ENCODE assay signal across 8 cellular contexts in the genomic region with DNA sequence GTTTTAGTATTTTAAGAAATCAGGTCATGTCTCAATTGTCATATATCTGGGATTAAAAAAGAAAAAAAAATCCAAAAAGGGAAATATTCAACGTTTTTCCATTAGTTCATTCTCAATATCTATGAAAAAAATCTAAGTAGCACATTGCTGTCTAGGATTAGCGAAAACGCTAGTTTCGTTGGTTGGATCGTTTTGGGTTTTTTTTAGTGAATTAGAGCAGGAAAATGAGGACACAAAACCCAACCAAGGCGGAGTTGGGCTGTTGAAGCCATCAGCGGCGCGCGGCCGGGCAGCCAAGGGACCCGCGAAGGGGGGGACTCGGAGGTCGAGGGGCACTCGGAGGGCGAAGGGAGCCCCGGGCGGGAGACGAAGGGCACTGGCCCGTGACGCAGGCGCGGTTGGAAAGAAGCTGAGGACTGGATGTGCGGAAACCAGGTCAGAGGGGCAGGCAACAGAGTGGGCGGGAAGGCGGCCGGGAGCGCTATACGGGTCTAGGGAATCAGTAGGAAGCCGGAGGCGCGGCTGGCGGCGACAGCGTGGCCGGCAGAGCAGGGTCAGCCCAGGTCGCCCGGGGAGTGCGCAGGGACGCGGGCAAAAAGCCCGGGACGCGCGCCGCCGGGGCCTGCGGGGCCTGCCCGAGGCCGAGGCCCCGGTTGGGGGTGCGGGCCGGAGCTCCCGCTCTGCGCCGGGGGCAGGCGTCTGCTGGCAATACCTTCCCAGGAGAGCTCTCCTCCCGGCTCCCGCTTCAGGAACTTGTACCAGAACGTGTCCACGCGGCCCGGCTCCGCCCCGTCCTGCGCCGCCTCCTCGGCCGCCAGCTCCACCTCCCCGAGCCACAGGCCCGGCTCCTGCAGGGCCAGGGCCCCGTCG. TPM values are rescaled to one million over a fixed set of nuclear protein-coding genes. Genes with fewer than 3 reads are reported as not detected.
DNase-seq lines count a peak whose midpoint lies in the region; ATAC-seq, FAIRE-seq and TF ChIP-seq lines count a peak whose summit lies in the region.

No MANE protein-coding gene starts in this region.

- peak overlapping the region; percentile 69 for H2AFZ ChIP-seq in neural progenitor cell (replicated peaks)

- peak overlapping the region; percentile 84 for H3K4me2 ChIP-seq in neural progenitor cell

- peaks cover 19% of the 10 kb centered on the region for H3K4me1 Mint-ChIP-seq in neural progenitor cell

- H3K4me3 Mint-ChIP-seq in neural progenitor cell: peak overlapping the region; percentile 93

- peaks cover 2% of the 10 kb centered on the region for H3K27me3 Mint-ChIP-seq in neural progenitor cell (ENCODE audit: insufficient read depth, low read depth)

- DNase-seq in EH (ENCODE audit: low read depth): peak; percentile 91
- DNase-seq in H54 (ENCODE audit: insufficient read length, low spot score): peak; percentile 52
- DNase-seq in LNCaP clone FGC (ENCODE audit: low read depth): peak; percentile 70
- peak; percentile 92 for DNase-seq in RWPE2 (ENCODE audit: low spot score)
- DNase-seq in activated gamma-delta T cell (lab: John Stamatoyannopoulos, UW): peak; percentile 39
- DNase-seq in foreskin fibroblast: peak; percentile 91 to 97
- peak; percentile 95 for DNase-seq in neural progenitor cell (ENCODE audit: low spot score)
- DNase-seq in stromal cell of bone marrow (ENCODE audit: low read depth): peak; percentile 72

- H3K36me3 ChIP-seq in RWPE2 (ENCODE audit: low read depth): no peaks in the 10 kb centered on the region
- no peaks in the 10 kb centered on the region for H3K36me3 ChIP-seq in neural progenitor cell

- H3K4me1 ChIP-seq in RWPE2 (ENCODE audit: insufficient read depth, poor library complexity, severe bottlenecking) (peaks cover 14% of the 10 kb centered on the region), neural progenitor cell (peaks cover 20% of the 10 kb centered on the region)

- peak overlapping the region; percentile 22 for H3K9ac ChIP-seq in neural progenitor cell

- H3K9me3 ChIP-seq in RWPE2 (ENCODE audit: severe bottlenecking) (no peaks in the 10 kb centered on the region), neural progenitor cell (ENCODE audit: low read depth) (no peaks in the 10 kb centered on the region)

- peaks cover 7% of the 10 kb centered on the region for H3K36me3 Mint-ChIP-seq in neural progenitor cell

- no peaks in the 10 kb centered on the region for H4K20me1 ChIP-seq in neural progenitor cell (ENCODE audit: low read depth)

- peak; percentile 47; the same call in 1 of the 2 replicates for TF ChIP-seq POLR2A in H54 (IDR thresholded peaks at IDR 0.05; ENCODE audit: low read depth, low read length)

- H3K4me3 ChIP-seq in LNCaP clone FGC (ENCODE audit: low read depth, low read length) (peak overlapping the region; percentile 67), RWPE2 (ENCODE audit: severe bottlenecking) (peak overlapping the region; percentile 67), foreskin fibroblast (ENCODE audit: low read depth in 1 of 2, low read length in 2 of 2) (peak overlapping the region; percentile 58 to 59), neural progenitor cell (peak overlapping the region; percentile 54)

- FAIRE-seq in H54 (lab: Jason Lieb, UNC): no peak

- peaks cover 16% of the 10 kb centered on the region for H3K79me2 ChIP-seq in neural progenitor cell (ENCODE audit: low read depth)

- ATAC-seq in RWPE2 (ENCODE audit: low read depth): peak; percentile 93

- H3F3A ChIP-seq in neural progenitor cell (ENCODE audit: low read depth): peaks cover 37% of the 10 kb centered on the region

- H3K27me3 ChIP-seq in RWPE2 (ENCODE audit: insufficient read depth, poor library complexity, severe bottlenecking): no peaks in the 10 kb centered on the region
- H3K27me3 ChIP-seq in neural progenitor cell: no peaks in the 10 kb centered on the region

- H3K9me3 Mint-ChIP-seq in neural progenitor cell: peaks cover 14% of the 10 kb centered on the region

- no peak for TF ChIP-seq CTCF in LNCaP clone FGC (IDR thresholded peaks at IDR 0.05; ENCODE audit: control insufficient read depth, extremely low read depth, insufficient read depth)
- TF ChIP-seq CTCF in RWPE2 (IDR thresholded peaks at IDR 0.05; ENCODE audit: poor library complexity, severe bottlenecking): no peak
- TF ChIP-seq CTCF in foreskin fibroblast (IDR thresholded peaks at IDR 0.05; ENCODE audit: low read depth, low read length): no peak
- no peak for TF ChIP-seq CTCF in neural progenitor cell (IDR thresholded peaks at IDR 0.05)

- peak overlapping the region; percentile 97 for H3K27ac Mint-ChIP-seq in neural progenitor cell

- H3K27ac ChIP-seq in RWPE2 (ENCODE audit: poor library complexity, severe bottlenecking) (peak overlapping the region; percentile 90), neural progenitor cell (peak overlapping the region; percentile 94)

RNA-seq across cellular contexts. Expression of a gene that starts 0.6 kb away (rescaled TPM):
- total RNA-seq in neural progenitor cell (ENCODE audit: low replicate concordance): 7.1 and 9.6 TPM in 2 replicates

Comparison
In these comparisons a context has a peak if more than half of its experiments do, and no peak if none do; other contexts are left out.
1. Peak in every context shown above with its lines: DNase-seq, ATAC-seq, H3K4me3 ChIP-seq and H3K27ac ChIP-seq.
2. DNase-seq: peak in every context shown above with its lines; median percentile 95 in neural progenitor cell; 94 in foreskin fibroblast; 92 in RWPE2; 91 in EH; 72 in stromal cell of bone marrow; 70 in LNCaP clone FGC; 52 in H54; 39 in activated gamma-delta T cell.